16 cellular contexts compared by ENCODE assay signal in the genomic region with DNA sequence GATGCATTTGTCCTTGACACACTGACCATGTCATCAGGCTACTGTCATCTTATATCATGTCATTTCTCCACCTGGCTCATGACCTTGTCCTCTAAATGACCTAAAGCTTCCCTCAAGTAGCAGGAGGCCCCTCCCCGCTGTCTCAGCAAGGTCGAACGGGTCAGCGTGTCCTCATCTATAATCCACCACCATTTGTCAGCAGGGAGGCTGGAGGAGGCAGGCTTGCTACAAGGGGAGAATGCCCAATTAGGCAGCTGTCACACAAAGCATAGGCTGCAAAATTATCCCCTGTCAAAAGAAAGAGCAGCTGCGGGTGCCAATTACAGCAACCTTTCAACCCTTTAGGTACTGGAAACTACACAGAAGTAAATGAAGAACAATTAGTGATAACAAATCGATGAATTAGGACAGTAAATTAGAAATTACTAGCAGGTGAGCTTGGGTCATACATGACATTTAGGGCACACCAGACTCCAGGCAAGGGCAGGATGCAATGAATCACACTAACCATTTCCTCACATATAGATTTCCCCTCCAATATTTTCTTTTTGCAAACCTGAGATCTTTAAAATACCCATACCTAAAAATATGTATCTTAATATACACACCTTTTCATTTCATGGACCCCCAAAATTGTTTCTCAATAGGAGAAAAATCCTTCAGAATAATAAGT.
A peak's percentile ranks its signal among the peaks of the same experiment; 100 is the strongest.
DNase-seq lines count a peak whose midpoint lies in the region; ATAC-seq and TF ChIP-seq lines count a peak whose summit lies in the region.
"Had no signal": no experiment of that assay in that cellular context is flagged by ENCODE, and none has a peak within 500 bp of the region (broad histone marks: within the 10 kb centered on the region; RNA-seq: fewer than 3 reads in every experiment).

No MANE protein-coding gene starts in this region.

- intact Hi-C loops in sciatic nerve (cut with DNase I), result no loop called here

- H3K4me1 Mint-ChIP-seq in activated naive CD8-positive, alpha-beta T cell (ENCODE audit: low read depth), result peaks cover 60% of the 10 kb centered on the region
- H3K4me1 Mint-ChIP-seq in nephron, result peaks cover 76% of the 10 kb centered on the region

- H3K36me3 Mint-ChIP-seq in activated naive CD8-positive, alpha-beta T cell, result peaks cover 12% of the 10 kb centered on the region
- H3K36me3 Mint-ChIP-seq in nephron (ENCODE audit: low read depth), result peaks cover 43% of the 10 kb centered on the region

- no peaks in the 10 kb centered on the region for H3K9me3 Mint-ChIP-seq in activated naive CD8-positive, alpha-beta T cell (ENCODE audit: low read depth)
- no peaks in the 10 kb centered on the region for H3K9me3 Mint-ChIP-seq in nephron
- H3K9me3 Mint-ChIP-seq: activated CD4-positive, alpha-beta T cell treated with anti-CD3 and anti-CD28 coated beads, Interleukin-2, amount 10 ng/mL, durations not matched to agents 7 days and 5 days had no signal

- TF ChIP-seq CTCF in nephron (IDR thresholded peaks at IDR 0.05; ENCODE audit: unreplicated experiment in 3 of 3), result no peak

- H3K27me3 Mint-ChIP-seq in activated naive CD8-positive, alpha-beta T cell, result no peaks in the 10 kb centered on the region
- H3K27me3 Mint-ChIP-seq in nephron (ENCODE audit: low read depth), result no peaks in the 10 kb centered on the region
- H3K27me3 Mint-ChIP-seq: activated CD4-positive, alpha-beta T cell treated with anti-CD3 and anti-CD28 coated beads, Interleukin-2, amount 10 ng/mL, durations not matched to agents 7 days and 5 days; B cell had no signal

- DNase-seq in G401 (ENCODE audit: low spot score), result peak; percentile 62
- peak; percentile 93 for DNase-seq in NCI-H1417 treated with DMSO at 0.1 percent for 48 hours (lab: John Stamatoyannopoulos, UW)
- no peak for DNase-seq in glomerular visceral epithelial cell (ENCODE audit: extremely low spot score)
- DNase-seq in sciatic nerve (ENCODE audit: low spot score), result no peak
- DNase-seq: activated CD4-positive, alpha-beta T cell treated with anti-CD3 and anti-CD28 coated beads, Interleukin-2, amount 10 ng/mL, durations not matched to agents 7 days and 5 days; activated gamma-delta T cell treated with Interleukin-2 at 50 U/mL for 16 hours; cerebellar nuclear complex; DND-41; mesenchymal stem cell; NCI-H2171 treated with DMSO at 0.1 percent for 48 hours; PC-3 had no signal

- no peak for ATAC-seq in HG02938 (IDR thresholded peaks at IDR 0.05; ENCODE audit: unreplicated experiment)
- ATAC-seq in HG03565 (IDR thresholded peaks at IDR 0.05; ENCODE audit: unreplicated experiment), result no peak
- ATAC-seq in sciatic nerve, result no peak
- ATAC-seq: PC-3 had no signal

- H3K4me3 Mint-ChIP-seq in activated naive CD8-positive, alpha-beta T cell, result peak overlapping the region; percentile 2
- peak overlapping the region; percentile 16 to 51 (median 23) for H3K4me3 Mint-ChIP-seq in nephron
- H3K4me3 Mint-ChIP-seq: activated CD4-positive, alpha-beta T cell treated with anti-CD3 and anti-CD28 coated beads, Interleukin-2, amount 10 ng/mL, durations not matched to agents 7 days and 5 days; B cell had no signal

- H3K27ac Mint-ChIP-seq in activated naive CD8-positive, alpha-beta T cell, result peak overlapping the region; percentile 11
- peak overlapping the region; percentile 63 to 78 (median 68) for H3K27ac Mint-ChIP-seq in nephron
- H3K27ac Mint-ChIP-seq: B cell had no signal

- in situ Hi-C loops in G401 (cut with HindIII; ENCODE audit: low sequenced_read_pairs), result no loop called here

Comparison
In these comparisons a context has a peak if more than half of its experiments do, and no peak if none do; other contexts are left out.
1. DNase-seq: peak in G401 (single experiment) and NCI-H1417 treated with DMSO at 0.1 percent for 48 hours (single experiment); none in glomerular visceral epithelial cell (single experiment) and sciatic nerve (single experiment).